10 cellular contexts compared by ENCODE assay signal in genomic region chr12:100794441-100795192, GRCh38. TPM values are rescaled to one million over a fixed set of nuclear protein-coding genes. Genes with fewer than 3 reads are reported as not detected.
DNase-seq lines count a peak whose midpoint lies in the region; ATAC-seq and TF ChIP-seq lines count a peak whose summit lies in the region.
"Had no signal": no experiment of that assay in that cellular context is flagged by ENCODE, and none has a peak within 500 bp of the region (broad histone marks: within the 10 kb centered on the region; RNA-seq: fewer than 3 reads in every experiment).

ANO4 (plus strand) TSS chr12:100794776; CDS start chr12:100901786, 107,010 bp downstream.

- H3K27me3 Mint-ChIP-seq in chondrocyte (ENCODE audit: low read depth): no peaks in the 10 kb centered on the region
- H3K27me3 Mint-ChIP-seq in nephron (ENCODE audit: low read depth): peaks cover 20% of the 10 kb centered on the region
- H3K27me3 Mint-ChIP-seq in activated naive CD8-positive, alpha-beta T cell treated with anti-CD3 and anti-CD28 coated beads, Interleukin-2, amount 50 U/mL, for 24 hours: peaks cover 10% of the 10 kb centered on the region
- H3K27me3 Mint-ChIP-seq in activated CD4-positive, alpha-beta T cell treated with anti-CD3 and anti-CD28 coated beads, Interleukin-2, amount 10 ng/mL, durations not matched to agents 7 days and 5 days: peaks cover 6% of the 10 kb centered on the region

- no peak for ATAC-seq in esophagus mucosa
- no peak for ATAC-seq in activated naive CD8-positive, alpha-beta T cell treated with anti-CD3 and anti-CD28 coated beads, Interleukin-2, amount 50 U/mL, for 24 hours
- ATAC-seq: activated T-cell treated with anti-CD3 and anti-CD28 coated beads, Interleukin-2, amount 50 U/mL, for 4 hours had no signal

- H3K4me1 Mint-ChIP-seq in chondrocyte (ENCODE audit: low read depth) (peaks cover 55% of the 10 kb centered on the region), nephron (peaks cover 23% of the 10 kb centered on the region)
- H3K4me1 Mint-ChIP-seq in activated naive CD8-positive, alpha-beta T cell treated with anti-CD3 and anti-CD28 coated beads, Interleukin-2, amount 50 U/mL, for 24 hours: no peaks in the 10 kb centered on the region
- H3K4me1 Mint-ChIP-seq in activated CD4-positive, alpha-beta T cell treated with anti-CD3 and anti-CD28 coated beads, Interleukin-2, amount 10 ng/mL, durations not matched to agents 7 days and 5 days: no peaks in the 10 kb centered on the region

- DNase-seq in AG09309 (ENCODE audit: low read depth) (no peak), NCI-H146 (lab: John Stamatoyannopoulos, UW) (peak; percentile 73), chondrocyte (ENCODE audit: low spot score) (no peak), T-helper 9 cell (no peak)
- DNase-seq in activated naive CD8-positive, alpha-beta T cell treated with anti-CD3 and anti-CD28 coated beads, Interleukin-2, amount 50 U/mL, for 24 hours: no peak
- DNase-seq in activated CD4-positive, alpha-beta T cell treated with anti-CD3 and anti-CD28 coated beads, Interleukin-2, amount 10 ng/mL, durations not matched to agents 7 days and 5 days: no peak
- DNase-seq: activated T-cell treated with anti-CD3 and anti-CD28 coated beads, Interleukin-2, amount 50 U/mL, for 4 hours; DMS153 had no signal

- H3K36me3 Mint-ChIP-seq in chondrocyte (ENCODE audit: low read depth): no peaks in the 10 kb centered on the region
- no peaks in the 10 kb centered on the region for H3K36me3 Mint-ChIP-seq in nephron (ENCODE audit: low read depth)
- no peaks in the 10 kb centered on the region for H3K36me3 Mint-ChIP-seq in activated naive CD8-positive, alpha-beta T cell treated with anti-CD3 and anti-CD28 coated beads, Interleukin-2, amount 50 U/mL, for 24 hours (ENCODE audit: low read depth)
- no peaks in the 10 kb centered on the region for H3K36me3 Mint-ChIP-seq in activated CD4-positive, alpha-beta T cell treated with anti-CD3 and anti-CD28 coated beads, Interleukin-2, amount 10 ng/mL, durations not matched to agents 7 days and 5 days (ENCODE audit: low read depth)

- H3K4me3 Mint-ChIP-seq in chondrocyte (ENCODE audit: unreplicated experiment): peak within 1 kb of the TSS; percentile 90
- H3K4me3 Mint-ChIP-seq in nephron: peak within 1 kb of the TSS; percentile 42 to 60 (median 57)
- H3K4me3 Mint-ChIP-seq in activated naive CD8-positive, alpha-beta T cell treated with anti-CD3 and anti-CD28 coated beads, Interleukin-2, amount 50 U/mL, for 24 hours: no peak within 1 kb of the TSS
- H3K4me3 Mint-ChIP-seq in activated CD4-positive, alpha-beta T cell treated with anti-CD3 and anti-CD28 coated beads, Interleukin-2, amount 10 ng/mL, durations not matched to agents 7 days and 5 days: no peak within 1 kb of the TSS
- H3K4me3 Mint-ChIP-seq: activated T-cell treated with anti-CD3 and anti-CD28 coated beads, Interleukin-2, amount 50 U/mL, for 4 hours had no signal

- peak within 1 kb of the TSS; percentile 92 for H3K27ac Mint-ChIP-seq in chondrocyte (ENCODE audit: unreplicated experiment)
- H3K27ac Mint-ChIP-seq in nephron: no peak within 1 kb of the TSS
- H3K27ac Mint-ChIP-seq in activated naive CD8-positive, alpha-beta T cell treated with anti-CD3 and anti-CD28 coated beads, Interleukin-2, amount 50 U/mL, for 24 hours: no peak within 1 kb of the TSS
- no peak within 1 kb of the TSS for H3K27ac Mint-ChIP-seq in activated CD4-positive, alpha-beta T cell treated with anti-CD3 and anti-CD28 coated beads, Interleukin-2, amount 10 ng/mL, durations not matched to agents 7 days and 5 days

- CTCF ChIA-PET in activated CD4-positive, alpha-beta T cell treated with anti-CD3 and anti-CD28 coated beads, Interleukin-2, amount 10 ng/mL, durations not matched to agents 7 days and 5 days (lab: Charles Lee): no interaction called here

- H3K4me3 ChIP-seq in AG09309 (ENCODE audit: control insufficient read depth, low read depth, low read length): peak within 1 kb of the TSS; percentile 6

- TF ChIP-seq CTCF in AG09309 (IDR thresholded peaks at IDR 0.05; ENCODE audit: control insufficient read depth, insufficient read depth, low read depth, low read length, missing control alignments): no peak
- no peak for TF ChIP-seq CTCF in chondrocyte (IDR thresholded peaks at IDR 0.05)
- TF ChIP-seq CTCF in nephron (IDR thresholded peaks at IDR 0.05; ENCODE audit: unreplicated experiment in 3 of 3): no peak

- H3K9me3 Mint-ChIP-seq in chondrocyte (ENCODE audit: low read depth) (no peaks in the 10 kb centered on the region), nephron (no peaks in the 10 kb centered on the region)
- no peaks in the 10 kb centered on the region for H3K9me3 Mint-ChIP-seq in activated naive CD8-positive, alpha-beta T cell treated with anti-CD3 and anti-CD28 coated beads, Interleukin-2, amount 50 U/mL, for 24 hours
- no peaks in the 10 kb centered on the region for H3K9me3 Mint-ChIP-seq in activated CD4-positive, alpha-beta T cell treated with anti-CD3 and anti-CD28 coated beads, Interleukin-2, amount 10 ng/mL, durations not matched to agents 7 days and 5 days
- H3K9me3 Mint-ChIP-seq: activated T-cell treated with anti-CD3 and anti-CD28 coated beads, Interleukin-2, amount 50 U/mL, for 4 hours had no signal

- POLR2A ChIA-PET in activated CD4-positive, alpha-beta T cell treated with anti-CD3 and anti-CD28 coated beads, Interleukin-2, amount 10 ng/mL, durations not matched to agents 7 days and 5 days (lab: Charles Lee): no interaction called here

RNA-seq across cellular contexts. Expression of gene ANO4, which starts in this region (rescaled TPM):
- 6.5 to 11.0 TPM (median 9.2 TPM) in 3 replicates for total RNA-seq in chondrocyte
- not detected for total RNA-seq in esophagus mucosa
- not detected for total RNA-seq in activated CD4-positive, alpha-beta T cell treated with anti-CD3 and anti-CD28 coated beads, Interleukin-2, amount 10 ng/mL, durations not matched to agents 7 days and 5 days
- total RNA-seq: activated T-cell treated with anti-CD3 and anti-CD28 coated beads, Interleukin-2, amount 50 U/mL, for 4 hours had no signal

Comparison
In these comparisons a context has a peak if more than half of its experiments do, and no peak if none do; other contexts are left out.
1. H3K4me3 Mint-ChIP-seq: peak in chondrocyte (single experiment) and nephron (3 of 3); none in activated naive CD8-positive, alpha-beta T cell treated with anti-CD3 and anti-CD28 coated beads, Interleukin-2, amount 50 U/mL, for 24 hours (single experiment) and activated CD4-positive, alpha-beta T cell treated with anti-CD3 and anti-CD28 coated beads, Interleukin-2, amount 10 ng/mL, durations not matched to agents 7 days and 5 days (single experiment).